Comparison of ENCODE assay signal across 8 cellular contexts in the genomic region with DNA sequence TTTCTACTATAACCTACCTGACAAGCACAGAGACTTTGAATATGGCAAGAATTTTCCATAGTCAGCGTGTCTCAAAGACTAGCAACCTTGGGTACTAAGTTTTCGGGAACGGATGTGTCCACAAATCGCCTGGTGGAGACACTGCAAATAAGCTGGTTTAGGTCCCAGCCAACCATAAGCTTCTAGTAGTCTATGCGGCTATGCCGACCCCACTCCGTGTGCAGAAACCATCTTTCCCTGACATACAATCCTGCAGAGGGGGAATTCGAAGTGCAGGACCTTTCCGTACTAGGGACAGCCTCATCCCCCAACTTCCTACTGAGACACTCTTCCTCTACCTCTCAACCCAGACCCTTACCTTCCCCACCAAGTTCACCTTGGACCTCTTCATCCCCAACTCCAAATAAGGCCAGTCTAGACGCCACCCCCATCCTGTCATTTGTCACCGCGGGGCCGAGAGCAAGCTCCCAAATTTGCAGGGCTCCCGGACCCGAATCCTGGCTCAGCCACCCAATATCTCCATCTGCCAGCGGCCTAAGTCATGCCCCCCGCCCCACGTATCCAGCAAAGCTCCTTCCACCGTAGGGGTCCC. TPM values are rescaled to one million over a fixed set of nuclear protein-coding genes. Genes with fewer than 3 reads are reported as not detected.
DNase-seq lines count a peak whose midpoint lies in the region; ATAC-seq and TF ChIP-seq lines count a peak whose summit lies in the region.

No MANE protein-coding gene starts in this region.

- H3K4me3 Mint-ChIP-seq in naive thymus-derived CD8-positive, alpha-beta T cell: peak overlapping the region; percentile 88 to 100 (median 95)

- no peak for TF ChIP-seq CTCF in WI38 (IDR thresholded peaks at IDR 0.05; ENCODE audit: low read depth, low read length)

- TF ChIP-seq POLR2A in erythroblast (IDR thresholded peaks at IDR 0.05; ENCODE audit: low read length): no peak

- intact Hi-C loops in aorta (cut with DNase I): no loop called here

- H3K4me1 ChIP-seq in BLaER1: peaks cover 27% of the 10 kb centered on the region
- peaks cover 0 to 7% of the 10 kb centered on the region in 2 donors for H3K4me1 ChIP-seq in aorta (ENCODE audit: control insufficient read depth in 1 of 2, insufficient read depth in 2 of 2, low read length in 2 of 2)

- peak; percentile 60 to 73 for DNase-seq in erythroblast (lab: John Stamatoyannopoulos, UW)
- peak in 5 of 10 donors; percentile 1 to 64 (median 13) for DNase-seq in naive thymus-derived CD8-positive, alpha-beta T cell
- no peak for DNase-seq in aorta
- no peak for DNase-seq in NOMO-1 treated with dmso at 0.1 percent for 144 hours (lab: John Stamatoyannopoulos, UW; ENCODE audit: unreplicated experiment)

- ATAC-seq in GM19324 (IDR thresholded peaks at IDR 0.05; ENCODE audit: low FRiP score, unreplicated experiment) (peak; percentile 29), HG03342 (IDR thresholded peaks at IDR 0.05; ENCODE audit: unreplicated experiment) (peak; percentile 28), aorta (ENCODE audit: low FRiP score) (peak; percentile 53)
- peak; percentile 17 to 20 for ATAC-seq in naive thymus-derived CD8-positive, alpha-beta T cell

- H3K27me3 ChIP-seq in BLaER1 (no peaks in the 10 kb centered on the region), aorta (ENCODE audit: control insufficient read depth in 1 of 2, insufficient read depth in 2 of 2, low read length in 1 of 2) (no peaks in the 10 kb centered on the region)

- peaks cover 40% of the 10 kb centered on the region for H4K20me1 ChIP-seq in BLaER1

- POLR2A ChIA-PET in naive thymus-derived CD8-positive, alpha-beta T cell (lab: Charles Lee): interaction anchor here (0.7 to 1.5 kb wide), 5 partner anchors 8 to 869 kb away, joined by 3 to 7 read pairs (median 4); partner anchors contain the start of gene TGOLN2

- peak overlapping the region; percentile 95 to 99 (median 99) for H3K27ac Mint-ChIP-seq in naive thymus-derived CD8-positive, alpha-beta T cell

- no peaks in the 10 kb centered on the region for H3K27me3 Mint-ChIP-seq in naive thymus-derived CD8-positive, alpha-beta T cell

- H3K36me3 ChIP-seq in BLaER1: peaks cover 11% of the 10 kb centered on the region; the same call in 1 of the 2 replicates
- no peaks in the 10 kb centered on the region for H3K36me3 ChIP-seq in aorta (ENCODE audit: control insufficient read depth in 1 of 2, insufficient read depth in 2 of 2, low read length in 1 of 2)

- H3K4me3 ChIP-seq in BLaER1: peak overlapping the region; percentile 94
- peak overlapping the region; percentile 80 for H3K4me3 ChIP-seq in WI38 (ENCODE audit: low read depth, low read length)
- H3K4me3 ChIP-seq in aorta (ENCODE audit: low read length in 2 of 2): peak overlapping the region; percentile 83 to 97

- peak overlapping the region; percentile 93 for H3K27ac ChIP-seq in BLaER1
- H3K27ac ChIP-seq in aorta (ENCODE audit: low read depth in 1 of 2, low read length in 2 of 2): peak overlapping the region in 1 of 2 donors; percentile 62

- H3K9me3 Mint-ChIP-seq in naive thymus-derived CD8-positive, alpha-beta T cell: no peaks in the 10 kb centered on the region

- 3% methylated on average over 19 of the region's 19 CpGs for WGBS in aorta, 2 donors

- H3K9me3 ChIP-seq in BLaER1 (no peaks in the 10 kb centered on the region), aorta (ENCODE audit: control insufficient read depth, low read length) (no peaks in the 10 kb centered on the region)

- H3K9ac ChIP-seq in BLaER1: peak overlapping the region; percentile 86

- peak overlapping the region; percentile 93 for H3K4me2 ChIP-seq in BLaER1

- H3K4me1 Mint-ChIP-seq in naive thymus-derived CD8-positive, alpha-beta T cell: peaks cover 28 to 54% (median 53%) of the 10 kb centered on the region in 4 donors

- H3K36me3 Mint-ChIP-seq in naive thymus-derived CD8-positive, alpha-beta T cell: peaks cover 0 to 10% (median 0%) of the 10 kb centered on the region in 3 donors

RNA-seq across cellular contexts. Expression of gene SUCLG1, which starts 0.5 kb away (rescaled TPM):
- total RNA-seq in naive thymus-derived CD8-positive, alpha-beta T cell: 10 to 100 TPM; 44.0 to 50.4 TPM
- polyA plus RNA-seq in naive thymus-derived CD8-positive, alpha-beta T cell: 10 to 100 TPM; 89.7 to 93.7 (median 92.8) TPM
- total RNA-seq in aorta: 10 to 100 TPM; 44.7 to 48.8 TPM
- 100 to 1,000 TPM in 1 of 2 donors, 10 to 100 TPM in 1; 51.9 to 117 TPM for polyA plus RNA-seq in aorta

RNA-seq across cellular contexts. Expression of gene DNAH6, which starts 57.8 kb away (rescaled TPM):
- total RNA-seq in naive thymus-derived CD8-positive, alpha-beta T cell: 1 to 10 TPM; 1.2 to 1.5 TPM
- polyA plus RNA-seq in naive thymus-derived CD8-positive, alpha-beta T cell: 1 to 10 TPM in 2 of 3 donors, under 1 TPM in 1; 0.74 to 1.6 (median 1.1) TPM
- under 1 TPM; 0.42 to 0.78 TPM for total RNA-seq in aorta
- 1 to 10 TPM in 1 of 2 donors, under 1 TPM in 1; 0.08 to 5.0 TPM for polyA plus RNA-seq in aorta

Comparison
In these comparisons a context has a peak if more than half of its experiments do, and no peak if none do; other contexts are left out.
1. DNase-seq: peak in erythroblast (2 of 2); none in aorta (0 of 2) and NOMO-1 treated with dmso at 0.1 percent for 144 hours (single experiment).
2. Peak in every context shown above with its lines, with median percentiles within 50 percentile points of each other: H3K4me3 ChIP-seq and ATAC-seq.